ENCODE assay signal across 8 cellular contexts in genomic region chr1:239976130-239976968, GRCh38.
DNase-seq lines count a peak whose midpoint lies in the region; ATAC-seq lines count a peak whose summit lies in the region.

No MANE protein-coding gene starts in this region.

- DNase-seq in NCI-H1092 treated with DMSO at 0.1 percent for 48 hours (lab: John Stamatoyannopoulos, UW): peak; percentile 24
- DNase-seq in NCI-H1092 (lab: John Stamatoyannopoulos, UW): no peak
- peak; percentile 17 to 30 for DNase-seq in SHP77 (lab: John Stamatoyannopoulos, UW)
- DNase-seq in astrocyte of the hippocampus (ENCODE audit: low read depth, low spot score): peak; percentile 79
- peak; percentile 86 for DNase-seq in inferior parietal cortex (ENCODE audit: extremely low spot score)
- DNase-seq in stimulated activated CD4-positive, alpha-beta T cell treated with anti-CD3 and anti-CD28 coated beads, Interleukin-2, amount 100 ng/mL, for 48 hours: peak; percentile 41 to 43

- ATAC-seq in GM19467 (IDR thresholded peaks at IDR 0.05; ENCODE audit: unreplicated experiment) (peak; percentile 92), HG03469 (IDR thresholded peaks at IDR 0.05; ENCODE audit: unreplicated experiment) (peak; percentile 96)
